27 cellular contexts compared by ENCODE assay signal in genomic region chr13:42645717-42646116, GRCh38.
"Had no signal": no experiment of that assay in that cellular context is flagged by ENCODE, and none has a peak within 500 bp of the region (broad histone marks: within the 10 kb centered on the region; RNA-seq: fewer than 3 reads in every experiment).

No MANE protein-coding gene starts in this region.

- ATAC-seq: psoas muscle; right cardiac atrium; right lobe of liver; stimulated activated effector memory CD8-positive, alpha-beta T cell treated with anti-CD3 and anti-CD28 coated beads, Interleukin-12 subunit alpha, Interleukin-12 subunit beta, amount 100 ng/mL, for 72 hours had no signal

- H3K27me3 ChIP-seq: neural progenitor cell, ovary, right lobe of liver, sigmoid colon, stomach, thyroid gland, tibial nerve, upper lobe of left lung, vagina had no signal

- H3K36me3 Mint-ChIP-seq: neural progenitor cell; stimulated activated effector memory CD8-positive, alpha-beta T cell treated with anti-CD3 and anti-CD28 coated beads, Interleukin-12 subunit alpha, Interleukin-12 subunit beta, amount 100 ng/mL, for 72 hours; stimulated activated naive B cell treated with anti-CD40 and anti-IgM and Interleukin-4, amounts not matched to agents 10 μg/mL and 1 μg/mL and 100 μg/mL, for 72 hours had no signal

- H3K4me1 ChIP-seq: parathyroid adenoma, psoas muscle, right lobe of liver, sigmoid colon, thyroid gland, tibial nerve, upper lobe of left lung, vagina had no signal

- H3K9me3 ChIP-seq: ovary, psoas muscle, right lobe of liver, sigmoid colon, thyroid gland, upper lobe of left lung, vagina had no signal

- H2AFZ ChIP-seq: neural progenitor cell, parathyroid adenoma had no signal

- H3K27ac ChIP-seq: neural progenitor cell, ovary, parathyroid adenoma, psoas muscle, right lobe of liver, sigmoid colon, stomach, thoracic aorta, thyroid gland, tibial nerve, upper lobe of left lung, vagina had no signal

- H3K36me3 ChIP-seq: neural progenitor cell, ovary, right lobe of liver, sigmoid colon, stomach, thoracic aorta, thyroid gland, tibial nerve, upper lobe of left lung, vagina had no signal

- H3K27ac Mint-ChIP-seq: nephron; neural progenitor cell; progenitor cell of endocrine pancreas; stimulated activated effector memory CD8-positive, alpha-beta T cell treated with anti-CD3 and anti-CD28 coated beads, Interleukin-12 subunit alpha, Interleukin-12 subunit beta, amount 100 ng/mL, for 72 hours; stimulated activated naive B cell treated with anti-CD40 and anti-IgM and Interleukin-4, amounts not matched to agents 10 μg/mL and 1 μg/mL and 100 μg/mL, for 72 hours; stimulated activated naive CD8-positive, alpha-beta T cell treated with anti-CD3 and anti-CD28 coated beads, Interleukin-15, Interleukin-2, amounts not matched to agents 100 ng/mL and 50 ng/mL, for 24 hours had no signal

- H3K4me3 ChIP-seq: neural progenitor cell, ovary, psoas muscle, right lobe of liver, sigmoid colon, stomach, thoracic aorta, thyroid gland, tibial nerve, upper lobe of left lung, vagina had no signal

- H3K4me3 Mint-ChIP-seq: nephron; neural progenitor cell; stimulated activated effector memory CD8-positive, alpha-beta T cell treated with anti-CD3 and anti-CD28 coated beads, Interleukin-12 subunit alpha, Interleukin-12 subunit beta, amount 100 ng/mL, for 72 hours; stimulated activated naive B cell treated with anti-CD40 and anti-IgM and Interleukin-4, amounts not matched to agents 10 μg/mL and 1 μg/mL and 100 μg/mL, for 72 hours; stimulated activated naive CD8-positive, alpha-beta T cell treated with anti-CD3 and anti-CD28 coated beads, Interleukin-15, Interleukin-2, amounts not matched to agents 100 ng/mL and 50 ng/mL, for 24 hours had no signal

- H3K79me2 ChIP-seq: parathyroid adenoma had no signal

- DNase-seq: occipital lobe; ovary; posterior cingulate gyrus; psoas muscle; right cardiac atrium; right lobe of liver; sigmoid colon; small intestine; stimulated activated CD4-positive, alpha-beta T cell treated with anti-CD3 and anti-CD28 coated beads, Interleukin-15, amount 100 ng/mL, for 24 hours; stimulated activated CD4-positive, alpha-beta T cell treated with anti-CD3 and anti-CD28 coated beads, Interleukin-2, amount 100 ng/mL, for 24 hours; stimulated activated CD4-positive, alpha-beta T cell treated with anti-CD3 and anti-CD28 coated beads, Interleukin-2, amount 100 ng/mL, for 48 hours; stimulated activated CD4-positive, alpha-beta T cell treated with anti-CD3 and anti-CD28 coated beads, Interleukin-4, amount 100 ng/mL, for 24 hours; stimulated activated naive B cell treated with anti-CD40 and anti-IgM and Interleukin-4, amounts not matched to agents 10 μg/mL and 1 μg/mL and 100 μg/mL, for 72 hours; stimulated activated naive CD4-positive, alpha-beta T cell treated with Interleukin-2 at 50 U/mL for 16 hours; stomach; thyroid gland; trophoblast cell; upper lobe of left lung had no signal

- H3K4me1 Mint-ChIP-seq: neural progenitor cell; stimulated activated effector memory CD8-positive, alpha-beta T cell treated with anti-CD3 and anti-CD28 coated beads, Interleukin-12 subunit alpha, Interleukin-12 subunit beta, amount 100 ng/mL, for 72 hours; stimulated activated naive B cell treated with anti-CD40 and anti-IgM and Interleukin-4, amounts not matched to agents 10 μg/mL and 1 μg/mL and 100 μg/mL, for 72 hours had no signal

- H3K4me2 ChIP-seq: neural progenitor cell had no signal
